1 cellular context compared by ENCODE assay signal in the genomic region with DNA sequence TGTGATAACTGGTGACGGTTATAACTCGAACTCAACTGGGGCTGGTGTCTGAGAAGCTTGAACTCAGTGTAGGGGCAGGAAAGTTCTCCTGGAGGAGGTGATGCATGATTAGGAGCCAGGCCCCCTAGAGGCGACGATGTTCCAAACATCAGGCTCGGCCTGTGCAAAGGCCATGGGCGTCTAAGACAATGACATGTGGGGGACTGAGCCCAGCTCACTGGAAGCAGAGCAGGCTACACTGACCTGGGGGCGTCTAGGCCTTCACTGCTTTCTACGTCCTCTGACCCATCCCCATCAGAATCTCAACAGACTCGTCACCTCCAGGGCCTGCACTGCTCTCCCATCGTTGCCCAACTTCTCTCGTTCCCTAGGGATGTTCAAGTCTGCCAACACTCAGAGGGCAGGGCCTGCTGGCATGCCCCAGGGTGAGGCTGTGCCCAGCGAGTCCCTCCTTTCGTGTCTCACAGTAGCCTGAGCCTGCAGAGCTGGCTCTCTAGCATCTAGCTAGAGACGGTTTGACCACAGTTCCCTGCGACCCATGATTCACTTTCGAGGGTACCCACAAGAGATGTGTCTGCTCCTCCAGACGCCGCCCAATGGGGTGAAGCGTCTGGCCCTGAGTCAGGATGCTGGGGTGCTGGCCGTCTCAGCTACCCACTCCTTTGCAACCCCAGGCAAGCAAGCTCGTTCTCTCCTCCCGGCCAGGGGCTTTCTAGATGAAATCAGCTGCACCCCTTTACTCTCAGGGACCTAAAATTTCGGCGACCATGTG.
TF ChIP-seq lines count a peak whose summit lies in the region.

No MANE protein-coding gene starts in this region.

TF ChIP-seq in SK-N-SH, 30 proteins besides CTCF, POLR2A, EP300 and RAD21 (continued from another document):
- TF ChIP-seq TEAD4 (IDR thresholded peaks at IDR 0.05; ENCODE audit: borderline replicate concordance, insufficient read depth) = no peak
- TF ChIP-seq RFX5 (IDR thresholded peaks at IDR 0.05; ENCODE audit: low read length) = no peak
- TF ChIP-seq FOXJ3 (CRISPR knock-in tag; IDR thresholded peaks at IDR 0.05) = no peak
- TF ChIP-seq RCOR1 (IDR thresholded peaks at IDR 0.05; ENCODE audit: low read length) = peak; percentile 36; the same call in 1 of the 2 replicates
- TF ChIP-seq FOSL2 (IDR thresholded peaks at IDR 0.05; ENCODE audit: borderline replicate concordance, low read depth) = no peak
TF ChIP-seq in SK-N-SH: peak in this region for 5.
